ENCODE assay signal across 1 cellular context in the genomic region with DNA sequence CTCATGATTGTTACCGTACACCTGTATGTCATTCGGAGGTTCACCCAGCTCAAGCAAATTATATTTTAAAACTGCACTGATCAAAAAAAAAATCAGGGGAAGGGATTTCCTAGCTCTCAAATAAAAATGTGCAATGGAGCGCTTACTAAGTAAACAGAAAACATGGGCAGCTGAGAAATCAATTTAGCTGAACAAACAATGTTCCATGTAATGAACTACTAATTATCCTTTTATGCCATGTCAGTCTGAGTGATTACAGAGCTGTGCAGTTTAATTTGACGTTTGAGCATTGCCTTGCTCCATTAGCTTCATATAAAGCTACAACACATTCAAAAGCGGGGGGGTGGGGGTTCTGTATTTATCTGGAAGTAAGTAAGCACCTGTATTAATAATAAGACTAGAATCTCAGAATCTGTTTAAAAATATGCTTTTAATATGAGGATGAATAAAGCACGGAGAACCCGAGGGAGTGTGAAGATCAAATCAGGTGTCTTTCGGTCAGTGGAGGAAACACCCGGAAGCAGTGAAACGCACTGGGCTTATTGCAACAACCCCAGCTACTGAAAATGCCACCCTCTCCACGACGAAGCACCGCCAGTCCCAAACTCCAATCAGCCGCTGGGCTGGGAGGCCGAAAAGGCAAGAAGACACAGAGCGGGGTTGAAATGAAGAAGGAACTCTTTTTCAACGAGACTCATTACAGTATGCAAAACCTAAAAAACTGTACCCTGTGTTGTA.
TF ChIP-seq lines count a peak whose summit lies in the region.

No MANE protein-coding gene starts in this region.

TF ChIP-seq in HEK293, 187 proteins besides CTCF, POLR2A, EP300 and RAD21 (continued from another document):
- TF ChIP-seq, protein P1, sequence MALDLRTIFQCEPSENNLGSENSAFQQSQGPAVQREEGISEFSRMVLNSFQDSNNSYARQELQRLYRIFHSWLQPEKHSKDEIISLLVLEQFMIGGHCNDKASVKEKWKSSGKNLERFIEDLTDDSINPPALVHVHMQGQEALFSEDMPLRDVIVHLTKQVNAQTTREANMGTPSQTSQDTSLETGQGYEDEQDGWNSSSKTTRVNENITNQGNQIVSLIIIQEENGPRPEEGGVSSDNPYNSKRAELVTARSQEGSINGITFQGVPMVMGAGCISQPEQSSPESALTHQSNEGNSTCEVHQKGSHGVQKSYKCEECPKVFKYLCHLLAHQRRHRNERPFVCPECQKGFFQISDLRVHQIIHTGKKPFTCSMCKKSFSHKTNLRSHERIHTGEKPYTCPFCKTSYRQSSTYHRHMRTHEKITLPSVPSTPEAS (tag by site-specific recombination; IDR thresholded peaks at IDR 0.05) = no peak
- TF ChIP-seq FEZF1 (tag by site-specific recombination; IDR thresholded peaks at IDR 0.05) = peak; percentile 11; the same call in 1 of the 2 replicates
- TF ChIP-seq ZNF423 (tag by site-specific recombination; IDR thresholded peaks at IDR 0.05) = no peak
- TF ChIP-seq ZNF571 (tag by site-specific recombination; IDR thresholded peaks at IDR 0.05) = no peak
- no peak for TF ChIP-seq ZSCAN16 (tag by site-specific recombination; IDR thresholded peaks at IDR 0.05)
- TF ChIP-seq ZNF560 (tag by site-specific recombination; IDR thresholded peaks at IDR 0.05; ENCODE audit: borderline replicate concordance) = no peak
- no peak for TF ChIP-seq ZNF610 (tag by site-specific recombination; IDR thresholded peaks at IDR 0.05; ENCODE audit: borderline replicate concordance)
- no peak for TF ChIP-seq ZNF140 (tag by site-specific recombination; IDR thresholded peaks at IDR 0.05)
- TF ChIP-seq ZNF629 (tag by site-specific recombination; IDR thresholded peaks at IDR 0.05) = no peak
- no peak for TF ChIP-seq SP2 (tag by site-specific recombination; IDR thresholded peaks at IDR 0.05)
TF ChIP-seq in HEK293: peak in this region for 5.
